15 cellular contexts compared by ENCODE assay signal in genomic region chr16:19400709-19401108, GRCh38. TPM values are rescaled to one million over a fixed set of nuclear protein-coding genes. Genes with fewer than 3 reads are reported as not detected.
A peak's percentile ranks its signal among the peaks of the same experiment; 100 is the strongest.
DNase-seq lines count a peak whose midpoint lies in the region; ATAC-seq and TF ChIP-seq lines count a peak whose summit lies in the region.
"Had no signal": no experiment of that assay in that cellular context is flagged by ENCODE, and none has a peak within 500 bp of the region (broad histone marks: within the 10 kb centered on the region; RNA-seq: fewer than 3 reads in every experiment).

No MANE protein-coding gene starts in this region.

- peaks cover 18% of the 10 kb centered on the region for H3K27me3 Mint-ChIP-seq in chondrocyte (ENCODE audit: low read depth)

- no peak overlapping the region for H3K4me3 Mint-ChIP-seq in chondrocyte (ENCODE audit: unreplicated experiment)
- H3K4me3 Mint-ChIP-seq: activated naive CD4-positive, alpha-beta T cell treated with anti-CD3 and anti-CD28 coated beads for 36 hours; CD4-positive, CD25-positive, alpha-beta regulatory T cell; memory B cell had no signal

- DNase-seq in COLO668 (lab: John Stamatoyannopoulos, UW; ENCODE audit: unreplicated experiment) = peak; percentile 3
- DNase-seq in GM12864 (ENCODE audit: low read depth) = no peak
- DNase-seq in NB4 (ENCODE audit: low read depth) = no peak
- DNase-seq in chondrocyte (ENCODE audit: low spot score) = no peak
- DNase-seq in stimulated activated CD4-positive, alpha-beta T cell treated with anti-CD3 and anti-CD28 coated beads, Interleukin-4, amount 100 ng/mL, for 24 hours = no peak
- no peak for DNase-seq in left lobe of liver (ENCODE audit: low spot score)
- DNase-seq in right atrium auricular region (ENCODE audit: low spot score) = no peak
- DNase-seq: activated naive CD4-positive, alpha-beta T cell treated with anti-CD3 and anti-CD28 coated beads for 36 hours; CD4-positive, CD25-positive, alpha-beta regulatory T cell; GM23248; NCI-H187; Peyer's patch had no signal

- no peaks in the 10 kb centered on the region for H3K4me1 Mint-ChIP-seq in chondrocyte (ENCODE audit: low read depth)
- H3K4me1 Mint-ChIP-seq: memory B cell had no signal

- TF ChIP-seq POLR2A in NB4 (IDR thresholded peaks at IDR 0.05; ENCODE audit: extremely low read depth, insufficient read length) = no peak

- H3K27ac Mint-ChIP-seq in chondrocyte (ENCODE audit: unreplicated experiment) = no peak overlapping the region
- H3K27ac Mint-ChIP-seq: activated naive CD4-positive, alpha-beta T cell treated with anti-CD3 and anti-CD28 coated beads for 36 hours; CD4-positive, CD25-positive, alpha-beta regulatory T cell; memory B cell had no signal

- no peaks in the 10 kb centered on the region for H3K4me1 ChIP-seq in right atrium auricular region

- H3K9me3 Mint-ChIP-seq in chondrocyte (ENCODE audit: low read depth) = peaks cover 22% of the 10 kb centered on the region

- H3K4me3 ChIP-seq in GM12864 (ENCODE audit: low read depth, low read length) (no peak overlapping the region), NB4 (ENCODE audit: low read depth, low read length) (no peak overlapping the region), right atrium auricular region (no peak overlapping the region)
- H3K4me3 ChIP-seq: GM23248, Peyer's patch had no signal

- no peaks in the 10 kb centered on the region for H3K36me3 Mint-ChIP-seq in chondrocyte (ENCODE audit: low read depth)
- H3K36me3 Mint-ChIP-seq: CD4-positive, CD25-positive, alpha-beta regulatory T cell; memory B cell had no signal

- H3K27ac ChIP-seq in right atrium auricular region = no peak overlapping the region
- H3K27ac ChIP-seq: GM23248, Peyer's patch had no signal

- H3K36me3 ChIP-seq in right atrium auricular region = no peaks in the 10 kb centered on the region
- H3K36me3 ChIP-seq: Peyer's patch had no signal

- H3K9me3 ChIP-seq in right atrium auricular region = peaks cover 0 to 22% of the 10 kb centered on the region in 2 donors

- ATAC-seq in left lobe of liver (no peak), GM19467 (IDR thresholded peaks at IDR 0.05; ENCODE audit: unreplicated experiment) (no peak)

- H3K27me3 ChIP-seq in right atrium auricular region = no peaks in the 10 kb centered on the region
- H3K27me3 ChIP-seq: Peyer's patch had no signal

- TF ChIP-seq CTCF in GM12864 (IDR thresholded peaks at IDR 0.05; ENCODE audit: low read depth, low read length, missing control alignments) = peak; percentile 17
- TF ChIP-seq CTCF in NB4 (IDR thresholded peaks at IDR 0.05; ENCODE audit: low read depth, low read length) = peak; percentile 13
- peak; percentile 31 for TF ChIP-seq CTCF in chondrocyte (IDR thresholded peaks at IDR 0.05)
- TF ChIP-seq CTCF in right atrium auricular region (IDR thresholded peaks at IDR 0.05) = no peak

RNA-seq across cellular contexts. Expression of gene TMC5, which starts 17.0 kb away (rescaled TPM):
- total RNA-seq in chondrocyte (not detected in 3 replicates), left lobe of liver (0.15 TPM), right atrium auricular region (under 1 TPM in 1 of 2 donors, not detected in 1; 0.16 TPM)
- total RNA-seq: activated naive CD4-positive, alpha-beta T cell treated with anti-CD3 and anti-CD28 coated beads for 36 hours; cardiac septum; CD4-positive, CD25-positive, alpha-beta regulatory T cell; GM23248 had no signal

Comparison
In these comparisons a context has a peak if more than half of its experiments do, and no peak if none do; other contexts are left out.
1. CTCF ChIP-seq: peak in GM12864 (single experiment), NB4 (single experiment) and chondrocyte (single experiment); none in right atrium auricular region (0 of 2).